ENCODE assay signal across 12 cellular contexts in the genomic region with DNA sequence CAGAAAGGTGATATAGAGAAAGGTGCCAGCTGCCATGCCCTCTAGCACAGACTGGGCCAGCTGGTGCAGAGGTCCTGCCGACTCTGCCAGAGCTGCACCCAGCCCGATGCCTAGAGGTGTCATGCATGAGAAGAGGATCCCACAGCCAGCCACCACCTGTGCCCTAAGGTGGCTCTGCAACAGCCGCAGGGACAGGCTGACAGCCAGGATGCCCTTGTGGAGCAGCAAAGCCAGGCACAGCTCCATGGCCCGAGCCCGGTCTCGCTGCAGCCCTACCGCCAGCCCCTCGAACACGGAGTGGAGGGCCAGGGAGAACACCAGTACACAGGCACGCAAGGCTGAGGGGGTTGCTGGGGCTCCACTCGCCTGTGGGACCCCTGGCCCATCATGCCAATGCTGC. TPM values are rescaled to one million over a fixed set of nuclear protein-coding genes. Genes with fewer than 3 reads are reported as not detected.
DNase-seq lines count a peak whose midpoint lies in the region; ATAC-seq, FAIRE-seq and TF ChIP-seq lines count a peak whose summit lies in the region.
"Had no signal": no experiment of that assay in that cellular context is flagged by ENCODE, and none has a peak within 500 bp of the region (broad histone marks: within the 10 kb centered on the region; RNA-seq: fewer than 3 reads in every experiment).

No MANE protein-coding gene starts in this region.

- H3K36me3 ChIP-seq in HUES48 (ENCODE audit: control insufficient read depth, insufficient read depth, low read length): peaks cover 27% of the 10 kb centered on the region

- H3K4me1 ChIP-seq in HUES48 (ENCODE audit: control insufficient read depth, insufficient read depth, low read length): peaks cover 28% of the 10 kb centered on the region

- ATAC-seq in natural killer cell (no peak), HG03095 (IDR thresholded peaks at IDR 0.05; ENCODE audit: unreplicated experiment) (no peak)
- ATAC-seq: stimulated activated effector memory CD8-positive, alpha-beta T cell treated with anti-CD3 and anti-CD28 coated beads, Interleukin-12 subunit alpha, Interleukin-12 subunit beta, amount 100 ng/mL, for 72 hours had no signal

- H3K27me3 ChIP-seq in HUES48 (ENCODE audit: control insufficient read depth, insufficient read depth, low read length): no peaks in the 10 kb centered on the region
- H3K27me3 ChIP-seq: BE2C, hepatocyte had no signal

- no peak overlapping the region for H3K4me3 Mint-ChIP-seq in natural killer cell

- intact Hi-C loops in natural killer cell (cut with micrococcal nuclease): loop anchor here (10.0 kb wide), 1 partner anchor 265 kb away; a partner anchor contains a TSS

- no peaks in the 10 kb centered on the region for H3K9me3 ChIP-seq in HUES48 (ENCODE audit: control insufficient read depth, insufficient read depth, low read length)
- H3K9me3 ChIP-seq: BE2C had no signal

- TF ChIP-seq POLR2A in H54 (IDR thresholded peaks at IDR 0.05; ENCODE audit: low read depth, low read length): no peak

- H3K27me3 Mint-ChIP-seq in natural killer cell (ENCODE audit: low read depth in 2 of 2): no peaks in the 10 kb centered on the region

- no peaks in the 10 kb centered on the region for H3K9me3 Mint-ChIP-seq in natural killer cell
- H3K9me3 Mint-ChIP-seq: stimulated activated effector memory CD8-positive, alpha-beta T cell treated with anti-CD3 and anti-CD28 coated beads, Interleukin-12 subunit alpha, Interleukin-12 subunit beta, amount 100 ng/mL, for 72 hours had no signal

- peaks cover 50 to 71% of the 10 kb centered on the region in 2 donors for H3K4me1 Mint-ChIP-seq in natural killer cell

- FAIRE-seq in HTR-8/SVneo (lab: Jason Lieb, UNC) (no peak), H54 (lab: Jason Lieb, UNC) (no peak)

- TF ChIP-seq CTCF in 22Rv1 (IDR thresholded peaks at IDR 0.05) (no peak), natural killer cell (IDR thresholded peaks at IDR 0.05) (no peak)

- peak overlapping the region; percentile 82 to 92 for H3K27ac Mint-ChIP-seq in natural killer cell

- no peaks in the 10 kb centered on the region for H3K36me3 Mint-ChIP-seq in natural killer cell

- no peak overlapping the region for H3K9ac ChIP-seq in HUES48 (ENCODE audit: low read depth, low read length)
- H3K9ac ChIP-seq: GM23248 had no signal

- DNase-seq in natural killer cell (no peak), HTR-8/SVneo (ENCODE audit: insufficient read length, low spot score) (no peak), H54 (ENCODE audit: insufficient read length, low spot score) (no peak)
- DNase-seq: activated effector memory CD4-positive, alpha-beta T cell treated with anti-CD3 and anti-CD28 coated beads, Interleukin-2, amount 50 U/mL, for 16 hours; BE2C; GM23248; MV-4-11 had no signal

- H3K4me3 ChIP-seq in HUES48 (ENCODE audit: low read depth, low read length): no peak overlapping the region
- H3K4me3 ChIP-seq: GM23248, hepatocyte had no signal

- H3K27ac ChIP-seq in 22Rv1: peak overlapping the region; percentile 100
- peak overlapping the region; percentile 31 for H3K27ac ChIP-seq in HUES48 (ENCODE audit: low read depth, low read length)
- H3K27ac ChIP-seq: GM23248, hepatocyte had no signal

RNA-seq across cellular contexts. Expression of a gene that starts 1.8 kb away (rescaled TPM):
- 100 to 1,000 TPM; 144 to 166 (median 154) TPM for total RNA-seq in natural killer cell

RNA-seq across cellular contexts. Expression of a gene that starts 3.1 kb away (rescaled TPM):
- 10 to 100 TPM; 20.7 to 21.5 (median 21.2) TPM for total RNA-seq in natural killer cell

RNA-seq across cellular contexts. Expression of a gene that starts 7.5 kb away (rescaled TPM):
- total RNA-seq in natural killer cell: 10 to 100 TPM; 10.8 to 16.8 (median 10.9) TPM

RNA-seq across cellular contexts. Expression of a gene that starts 13.7 kb away (rescaled TPM):
- total RNA-seq in natural killer cell: 100 to 1,000 TPM; 244 to 322 (median 291) TPM

RNA-seq across cellular contexts. Expression of a gene that starts 17.3 kb away (rescaled TPM):
- 100 to 1,000 TPM in 2 of 3 donors, 10 to 100 TPM in 1; 96.9 to 107 (median 101) TPM for total RNA-seq in natural killer cell
